1 cellular context compared by ENCODE assay signal in the genomic region with DNA sequence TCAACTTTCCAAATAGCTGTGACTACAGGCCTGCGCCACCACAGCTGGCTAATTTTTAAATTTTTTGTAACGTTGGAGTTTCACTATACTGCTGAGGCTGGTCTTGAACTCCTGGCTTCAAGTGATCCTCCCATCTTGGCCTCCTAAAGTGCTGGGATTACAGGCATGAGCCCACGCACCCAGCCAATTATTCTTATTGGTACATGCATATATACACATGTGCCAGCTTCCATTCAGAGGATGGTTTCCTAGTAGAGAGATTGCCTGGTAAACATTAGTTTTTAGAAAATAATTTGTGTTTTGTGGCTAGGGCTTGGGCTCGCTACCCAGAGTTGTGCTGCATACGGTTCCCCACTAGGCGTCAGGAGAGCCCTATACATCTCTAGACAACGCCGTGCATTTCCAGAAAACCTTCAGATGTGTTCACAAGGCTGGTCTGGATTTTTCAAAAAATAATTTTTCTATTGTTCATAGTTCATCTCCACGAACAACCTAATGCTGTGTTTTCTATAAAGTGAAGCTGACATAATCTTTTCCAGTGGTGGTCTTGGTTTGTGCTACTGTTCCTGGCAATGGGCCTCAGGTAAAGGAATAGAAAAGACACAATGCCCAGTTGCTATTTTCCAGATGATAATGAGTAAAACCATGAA.
TF ChIP-seq lines count a peak whose summit lies in the region.

No MANE protein-coding gene starts in this region.

TF ChIP-seq in GM23338, 12 proteins besides CTCF, POLR2A, EP300 and RAD21:
- TF ChIP-seq, protein P1, sequence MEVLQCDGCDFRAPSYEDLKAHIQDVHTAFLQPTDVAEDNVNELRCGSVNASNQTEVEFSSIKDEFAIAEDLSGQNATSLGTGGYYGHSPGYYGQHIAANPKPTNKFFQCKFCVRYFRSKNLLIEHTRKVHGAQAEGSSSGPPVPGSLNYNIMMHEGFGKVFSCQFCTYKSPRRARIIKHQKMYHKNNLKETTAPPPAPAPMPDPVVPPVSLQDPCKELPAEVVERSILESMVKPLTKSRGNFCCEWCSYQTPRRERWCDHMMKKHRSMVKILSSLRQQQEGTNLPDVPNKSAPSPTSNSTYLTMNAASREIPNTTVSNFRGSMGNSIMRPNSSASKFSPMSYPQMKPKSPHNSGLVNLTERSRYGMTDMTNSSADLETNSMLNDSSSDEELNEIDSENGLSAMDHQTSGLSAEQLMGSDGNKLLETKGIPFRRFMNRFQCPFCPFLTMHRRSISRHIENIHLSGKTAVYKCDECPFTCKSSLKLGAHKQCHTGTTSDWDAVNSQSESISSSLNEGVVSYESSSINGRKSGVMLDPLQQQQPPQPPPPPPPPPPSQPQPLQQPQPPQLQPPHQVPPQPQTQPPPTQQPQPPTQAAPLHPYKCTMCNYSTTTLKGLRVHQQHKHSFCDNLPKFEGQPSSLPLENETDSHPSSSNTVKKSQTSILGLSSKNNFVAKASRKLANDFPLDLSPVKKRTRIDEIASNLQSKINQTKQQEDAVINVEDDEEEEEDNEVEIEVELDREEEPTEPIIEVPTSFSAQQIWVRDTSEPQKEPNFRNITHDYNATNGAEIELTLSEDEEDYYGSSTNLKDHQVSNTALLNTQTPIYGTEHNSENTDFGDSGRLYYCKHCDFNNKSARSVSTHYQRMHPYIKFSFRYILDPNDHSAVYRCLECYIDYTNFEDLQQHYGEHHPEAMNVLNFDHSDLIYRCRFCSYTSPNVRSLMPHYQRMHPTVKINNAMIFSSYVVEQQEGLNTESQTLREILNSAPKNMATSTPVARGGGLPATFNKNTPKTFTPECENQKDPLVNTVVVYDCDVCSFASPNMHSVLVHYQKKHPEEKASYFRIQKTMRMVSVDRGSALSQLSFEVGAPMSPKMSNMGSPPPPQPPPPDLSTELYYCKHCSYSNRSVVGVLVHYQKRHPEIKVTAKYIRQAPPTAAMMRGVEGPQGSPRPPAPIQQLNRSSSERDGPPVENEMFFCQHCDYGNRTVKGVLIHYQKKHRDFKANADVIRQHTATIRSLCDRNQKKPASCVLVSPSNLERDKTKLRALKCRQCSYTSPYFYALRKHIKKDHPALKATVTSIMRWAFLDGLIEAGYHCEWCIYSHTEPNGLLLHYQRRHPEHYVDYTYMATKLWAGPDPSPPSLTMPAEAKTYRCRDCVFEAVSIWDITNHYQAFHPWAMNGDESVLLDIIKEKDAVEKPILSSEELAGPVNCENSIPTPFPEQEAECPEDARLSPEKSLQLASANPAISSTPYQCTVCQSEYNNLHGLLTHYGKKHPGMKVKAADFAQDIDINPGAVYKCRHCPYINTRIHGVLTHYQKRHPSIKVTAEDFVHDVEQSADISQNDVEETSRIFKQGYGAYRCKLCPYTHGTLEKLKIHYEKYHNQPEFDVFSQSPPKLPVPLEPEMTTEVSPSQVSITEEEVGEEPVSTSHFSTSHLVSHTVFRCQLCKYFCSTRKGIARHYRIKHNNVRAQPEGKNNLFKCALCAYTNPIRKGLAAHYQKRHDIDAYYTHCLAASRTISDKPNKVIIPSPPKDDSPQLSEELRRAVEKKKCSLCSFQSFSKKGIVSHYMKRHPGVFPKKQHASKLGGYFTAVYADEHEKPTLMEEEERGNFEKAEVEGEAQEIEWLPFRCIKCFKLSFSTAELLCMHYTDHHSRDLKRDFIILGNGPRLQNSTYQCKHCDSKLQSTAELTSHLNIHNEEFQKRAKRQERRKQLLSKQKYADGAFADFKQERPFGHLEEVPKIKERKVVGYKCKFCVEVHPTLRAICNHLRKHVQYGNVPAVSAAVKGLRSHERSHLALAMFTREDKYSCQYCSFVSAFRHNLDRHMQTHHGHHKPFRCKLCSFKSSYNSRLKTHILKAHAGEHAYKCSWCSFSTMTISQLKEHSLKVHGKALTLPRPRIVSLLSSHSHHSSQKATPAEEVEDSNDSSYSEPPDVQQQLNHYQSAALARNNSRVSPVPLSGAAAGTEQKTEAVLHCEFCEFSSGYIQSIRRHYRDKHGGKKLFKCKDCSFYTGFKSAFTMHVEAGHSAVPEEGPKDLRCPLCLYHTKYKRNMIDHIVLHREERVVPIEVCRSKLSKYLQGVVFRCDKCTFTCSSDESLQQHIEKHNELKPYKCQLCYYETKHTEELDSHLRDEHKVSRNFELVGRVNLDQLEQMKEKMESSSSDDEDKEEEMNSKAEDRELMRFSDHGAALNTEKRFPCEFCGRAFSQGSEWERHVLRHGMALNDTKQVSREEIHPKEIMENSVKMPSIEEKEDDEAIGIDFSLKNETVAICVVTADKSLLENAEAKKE (CRISPR knock-in tag; IDR thresholded peaks at IDR 0.05), result no peak
- TF ChIP-seq EZH2phosphoT487 (IDR thresholded peaks at IDR 0.05; ENCODE audit: unreplicated experiment) (no peak), ZNF114 (CRISPR knock-in tag; IDR thresholded peaks at IDR 0.05) (no peak), NANOG (IDR thresholded peaks at IDR 0.05; ENCODE audit: borderline replicate concordance) (no peak), EZH2 (IDR thresholded peaks at IDR 0.05; ENCODE audit: low read depth, unreplicated experiment) (no peak), JUNB (IDR thresholded peaks at IDR 0.05; ENCODE audit: unreplicated experiment) (no peak), CREB1 (CRISPR knock-in tag; IDR thresholded peaks at IDR 0.05; ENCODE audit: low read depth) (no peak), ZNF331 (CRISPR knock-in tag; IDR thresholded peaks at IDR 0.05; ENCODE audit: low read depth) (no peak), STAT1 (IDR thresholded peaks at IDR 0.05; ENCODE audit: unreplicated experiment) (no peak), POLR2AphosphoS5 (IDR thresholded peaks at IDR 0.05; ENCODE audit: low read depth) (no peak)
- TF ChIP-seq, protein P2, sequence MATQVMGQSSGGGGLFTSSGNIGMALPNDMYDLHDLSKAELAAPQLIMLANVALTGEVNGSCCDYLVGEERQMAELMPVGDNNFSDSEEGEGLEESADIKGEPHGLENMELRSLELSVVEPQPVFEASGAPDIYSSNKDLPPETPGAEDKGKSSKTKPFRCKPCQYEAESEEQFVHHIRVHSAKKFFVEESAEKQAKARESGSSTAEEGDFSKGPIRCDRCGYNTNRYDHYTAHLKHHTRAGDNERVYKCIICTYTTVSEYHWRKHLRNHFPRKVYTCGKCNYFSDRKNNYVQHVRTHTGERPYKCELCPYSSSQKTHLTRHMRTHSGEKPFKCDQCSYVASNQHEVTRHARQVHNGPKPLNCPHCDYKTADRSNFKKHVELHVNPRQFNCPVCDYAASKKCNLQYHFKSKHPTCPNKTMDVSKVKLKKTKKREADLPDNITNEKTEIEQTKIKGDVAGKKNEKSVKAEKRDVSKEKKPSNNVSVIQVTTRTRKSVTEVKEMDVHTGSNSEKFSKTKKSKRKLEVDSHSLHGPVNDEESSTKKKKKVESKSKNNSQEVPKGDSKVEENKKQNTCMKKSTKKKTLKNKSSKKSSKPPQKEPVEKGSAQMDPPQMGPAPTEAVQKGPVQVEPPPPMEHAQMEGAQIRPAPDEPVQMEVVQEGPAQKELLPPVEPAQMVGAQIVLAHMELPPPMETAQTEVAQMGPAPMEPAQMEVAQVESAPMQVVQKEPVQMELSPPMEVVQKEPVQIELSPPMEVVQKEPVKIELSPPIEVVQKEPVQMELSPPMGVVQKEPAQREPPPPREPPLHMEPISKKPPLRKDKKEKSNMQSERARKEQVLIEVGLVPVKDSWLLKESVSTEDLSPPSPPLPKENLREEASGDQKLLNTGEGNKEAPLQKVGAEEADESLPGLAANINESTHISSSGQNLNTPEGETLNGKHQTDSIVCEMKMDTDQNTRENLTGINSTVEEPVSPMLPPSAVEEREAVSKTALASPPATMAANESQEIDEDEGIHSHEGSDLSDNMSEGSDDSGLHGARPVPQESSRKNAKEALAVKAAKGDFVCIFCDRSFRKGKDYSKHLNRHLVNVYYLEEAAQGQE (IDR thresholded peaks at IDR 0.05; ENCODE audit: unreplicated experiment), result no peak
- TF ChIP-seq, protein P3, sequence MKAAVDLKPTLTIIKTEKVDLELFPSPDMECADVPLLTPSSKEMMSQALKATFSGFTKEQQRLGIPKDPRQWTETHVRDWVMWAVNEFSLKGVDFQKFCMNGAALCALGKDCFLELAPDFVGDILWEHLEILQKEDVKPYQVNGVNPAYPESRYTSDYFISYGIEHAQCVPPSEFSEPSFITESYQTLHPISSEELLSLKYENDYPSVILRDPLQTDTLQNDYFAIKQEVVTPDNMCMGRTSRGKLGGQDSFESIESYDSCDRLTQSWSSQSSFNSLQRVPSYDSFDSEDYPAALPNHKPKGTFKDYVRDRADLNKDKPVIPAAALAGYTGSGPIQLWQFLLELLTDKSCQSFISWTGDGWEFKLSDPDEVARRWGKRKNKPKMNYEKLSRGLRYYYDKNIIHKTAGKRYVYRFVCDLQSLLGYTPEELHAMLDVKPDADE (IDR thresholded peaks at IDR 0.05), result no peak
TF ChIP-seq in GM23338: peak in this region for 0.
